8 cellular contexts compared by ENCODE assay signal in the genomic region with DNA sequence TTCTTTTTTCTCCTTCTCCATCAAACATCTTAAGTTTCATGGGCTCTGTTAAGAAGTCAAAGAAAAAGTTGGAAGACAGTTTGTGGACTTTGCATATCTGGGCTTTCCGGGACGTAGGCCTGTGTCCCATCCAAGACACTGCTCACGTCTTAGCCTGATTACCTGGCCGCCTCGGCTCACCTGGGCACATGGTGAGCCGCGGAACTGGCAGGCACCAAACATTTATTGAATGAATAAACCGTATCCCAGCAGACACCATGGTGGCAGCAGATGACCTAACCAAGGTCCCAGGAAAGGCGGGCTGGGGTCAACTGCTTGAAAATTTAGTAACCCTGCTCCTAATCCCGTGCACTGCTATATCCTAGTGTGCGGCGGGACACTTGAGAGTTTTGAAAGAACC. TPM values are rescaled to one million over a fixed set of nuclear protein-coding genes. Genes with fewer than 3 reads are reported as not detected.
DNase-seq lines count a peak whose midpoint lies in the region; ATAC-seq, FAIRE-seq and TF ChIP-seq lines count a peak whose summit lies in the region.

No MANE protein-coding gene starts in this region.

- peak overlapping the region; percentile 69 for H2AFZ ChIP-seq in DND-41 (ENCODE audit: low read depth, low read length)

- no peak for ATAC-seq in DND-41 (ENCODE audit: insufficient read depth, low read depth)
- no peak for ATAC-seq in pancreas
- ATAC-seq in HG03457 (IDR thresholded peaks at IDR 0.05; ENCODE audit: unreplicated experiment), result no peak
- ATAC-seq in foreskin keratinocyte, result no peak

- no peak for DNase-seq in DND-41
- no peak for DNase-seq in RWPE1 (ENCODE audit: low spot score)
- DNase-seq in esophagus muscularis mucosa (ENCODE audit: extremely low spot score), result no peak
- DNase-seq in pancreas, result no peak
- DNase-seq in activated effector memory CD4-positive, alpha-beta T cell treated with Interleukin-2 at 50 U/mL for 16 hours, result no peak
- no peak for DNase-seq in foreskin keratinocyte
- DNase-seq in NCI-H345 treated with DMSO at 0.1 percent for 48 hours (lab: John Stamatoyannopoulos, UW; ENCODE audit: unreplicated experiment), result no peak

- no peaks in the 10 kb centered on the region for H3K27me3 ChIP-seq in DND-41 (ENCODE audit: insufficient read depth, low read length, poor library complexity)
- H3K27me3 ChIP-seq in esophagus muscularis mucosa, result no peaks in the 10 kb centered on the region
- no peaks in the 10 kb centered on the region for H3K27me3 ChIP-seq in pancreas
- H3K27me3 ChIP-seq in foreskin keratinocyte, result peaks cover 21% of the 10 kb centered on the region

- H3K27ac ChIP-seq in DND-41 (ENCODE audit: low read length) (peak overlapping the region; percentile 25), RWPE1 (peak overlapping the region; percentile 94), esophagus muscularis mucosa (replicated peaks in 1 of 4) (peak overlapping the region; percentile 99 to 100 (median 99)), pancreas (peak overlapping the region in 3 of 4 donors; percentile 49 to 98 (median 98)), foreskin keratinocyte (no peak overlapping the region)

- no peak for TF ChIP-seq CTCF in DND-41 (IDR thresholded peaks at IDR 0.05; ENCODE audit: borderline replicate concordance, extremely low read depth, low read length, poor library complexity, severe bottlenecking)
- no peak for TF ChIP-seq CTCF in RWPE1 (conservative IDR thresholded peaks at IDR 0.05; ENCODE audit: low read depth)
- TF ChIP-seq CTCF in esophagus muscularis mucosa (IDR thresholded peaks at IDR 0.05), result no peak
- no peak for TF ChIP-seq CTCF in pancreas (IDR thresholded peaks at IDR 0.05)
- TF ChIP-seq CTCF in foreskin keratinocyte (conservative IDR thresholded peaks at IDR 0.05), result no peak

- 83% methylated on average over 5 of the region's 12 CpGs for WGBS in esophagus muscularis mucosa
- WGBS in pancreas, 2 donors, result 46 to 49% methylated on average over 12 of the region's 12 CpGs

- peaks cover 39% of the 10 kb centered on the region for H3K79me2 ChIP-seq in DND-41 (ENCODE audit: insufficient read depth, low read length)

- H3K4me1 ChIP-seq in DND-41 (ENCODE audit: insufficient read depth, low read length), result peaks cover 23% of the 10 kb centered on the region
- peaks cover 3 to 20% (median 15%) of the 10 kb centered on the region in 4 donors for H3K4me1 ChIP-seq in esophagus muscularis mucosa
- H3K4me1 ChIP-seq in pancreas, result peaks cover under 1 to 3% (median 1%) of the 10 kb centered on the region in 3 donors
- H3K4me1 ChIP-seq in foreskin keratinocyte, result peaks cover under 1% of the 10 kb centered on the region

- no peaks in the 10 kb centered on the region for H3K36me3 ChIP-seq in DND-41 (ENCODE audit: insufficient read depth, low read length)
- no peaks in the 10 kb centered on the region for H3K36me3 ChIP-seq in esophagus muscularis mucosa
- H3K36me3 ChIP-seq in pancreas, result no peaks in the 10 kb centered on the region

- POLR2A ChIA-PET in RWPE1 (lab: Yijun Ruan, JAX; ENCODE audit: low non-redundant PET), result no interaction called here

- H3K9ac ChIP-seq in DND-41 (ENCODE audit: low read depth, low read length), result peak overlapping the region; percentile 93

- H3K4me3 ChIP-seq in DND-41 (ENCODE audit: low read depth in 1 of 2, low read length in 2 of 2) (peak overlapping the region; percentile 21 to 85; a peak in 3 of 4 replicates), esophagus muscularis mucosa (peak overlapping the region; percentile 88 to 95 (median 93)), pancreas (peak overlapping the region; percentile 20 to 68 (median 55))

- H3K4me2 ChIP-seq in DND-41 (ENCODE audit: insufficient read depth, low read length), result peak overlapping the region; percentile 88

- no peak for TF ChIP-seq EP300 in esophagus muscularis mucosa (IDR thresholded peaks at IDR 0.05)

- H4K20me1 ChIP-seq in DND-41 (ENCODE audit: insufficient read depth, low read length), result peaks cover 5% of the 10 kb centered on the region; the same call in 1 of the 2 replicates

- TF ChIP-seq POLR2A in esophagus muscularis mucosa (IDR thresholded peaks at IDR 0.05; ENCODE audit: low read depth), result no peak

- FAIRE-seq in pancreas (lab: Jason Lieb, UNC), result no peak

- CTCF ChIA-PET in RWPE1 (lab: Yijun Ruan, JAX), result no interaction called here

- intact Hi-C loops in esophagus muscularis mucosa (cut with DNase I), result loop anchor here (5.0 kb wide), 1 partner anchor 154 kb away; a partner anchor contains a TSS
- intact Hi-C loops in pancreas (cut with DNase I), result no loop called here

- H3K9me3 ChIP-seq in DND-41 (ENCODE audit: insufficient read depth, low read length, severe bottlenecking) (no peaks in the 10 kb centered on the region), esophagus muscularis mucosa (no peaks in the 10 kb centered on the region), pancreas (no peaks in the 10 kb centered on the region)

RNA-seq across cellular contexts. Expression of a gene that starts 35.6 kb away (rescaled TPM):
- total RNA-seq in esophagus muscularis mucosa (100 to 1,000 TPM; 679 to 875 (median 782) TPM), pancreas (100 to 1,000 TPM; 349 to 850 (median 535) TPM), foreskin keratinocyte (697 and 702 TPM in 2 replicates)
- polyA plus RNA-seq in pancreas (1,000 to 10,000 TPM; 1,207 to 2,220 TPM), foreskin keratinocyte (862 and 881 TPM in 2 replicates)

RNA-seq across cellular contexts. Expression of a gene that starts 37.4 kb away (rescaled TPM):
- total RNA-seq in esophagus muscularis mucosa (under 1 TPM in 3 of 4 donors, not detected in 1; 0.13 to 0.42 (median 0.23) TPM), pancreas (under 1 TPM; 0.47 to 0.84 (median 0.53) TPM), foreskin keratinocyte (0.27 and 0.63 TPM in 2 replicates)
- polyA plus RNA-seq in pancreas (1 to 10 TPM in 1 of 2 donors, under 1 TPM in 1; 0.68 to 2.8 TPM), foreskin keratinocyte (0.16 and 0.39 TPM in 2 replicates)
